9 cellular contexts compared by ENCODE assay signal in the genomic region with DNA sequence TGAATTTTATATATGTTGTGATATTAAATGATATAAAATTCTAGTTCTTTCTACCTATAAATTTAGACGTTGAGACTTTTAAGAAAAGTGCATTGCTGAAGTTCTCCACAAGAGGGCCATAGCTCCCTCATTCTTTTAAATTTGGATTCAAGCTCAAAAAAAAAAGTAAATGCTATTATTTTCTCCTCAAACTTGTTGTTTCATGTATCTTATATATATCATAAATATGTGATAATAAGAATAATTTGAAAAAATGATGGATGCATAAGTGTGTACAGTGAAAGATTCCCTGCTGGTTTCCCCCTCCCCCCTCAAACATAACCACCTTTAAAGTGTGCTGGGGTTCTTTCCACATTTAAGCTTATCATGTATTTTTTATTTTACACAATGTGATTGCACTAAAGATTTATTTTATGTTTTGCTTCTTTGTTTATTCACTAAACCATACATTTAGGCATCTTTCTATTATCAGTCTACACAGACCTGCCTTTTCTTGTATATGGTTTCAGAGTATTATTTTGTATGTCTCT.
DNase-seq lines count a peak whose midpoint lies in the region; FAIRE-seq and TF ChIP-seq lines count a peak whose summit lies in the region.
"Had no signal": no experiment of that assay in that cellular context is flagged by ENCODE, and none has a peak within 500 bp of the region (broad histone marks: within the 10 kb centered on the region; RNA-seq: fewer than 3 reads in every experiment).

No MANE protein-coding gene starts in this region.

- H3K4me1 ChIP-seq in mammary epithelial cell (ENCODE audit: insufficient read depth, low read length): no peaks in the 10 kb centered on the region

- no peaks in the 10 kb centered on the region for H3K9me3 Mint-ChIP-seq in nephron
- H3K9me3 Mint-ChIP-seq: activated naive CD8-positive, alpha-beta T cell treated with anti-CD3 and anti-CD28 coated beads, Interleukin-2, amount 10 ng/mL, durations not matched to agents 7 days and 5 days had no signal

- intact Hi-C loops in mammary epithelial cell (cut with micrococcal nuclease): loop anchor here (1.0 to 10.0 kb wide), 7 partner anchors 24 to 880 kb away; no protein-coding TSS in a partner anchor

- no TSS peak for BruUV-seq in mammary epithelial cell (replicated peaks; lab: Mats Ljungman, UMichigan)

- no peak for TF ChIP-seq POLR2A in H54 (IDR thresholded peaks at IDR 0.05; ENCODE audit: low read depth, low read length)

- H3K4me2 ChIP-seq in mammary epithelial cell (ENCODE audit: insufficient read depth, low read depth, low read length): no peak overlapping the region

- H3K36me3 Mint-ChIP-seq in nephron (ENCODE audit: low read depth): no peaks in the 10 kb centered on the region
- H3K36me3 Mint-ChIP-seq: activated naive CD8-positive, alpha-beta T cell treated with anti-CD3 and anti-CD28 coated beads, Interleukin-2, amount 10 ng/mL, durations not matched to agents 7 days and 5 days had no signal

- dilution Hi-C loops in mammary epithelial cell (cut with HindIII; ENCODE audit: low sequenced_read_pairs): no loop called here

- no peak overlapping the region for H3K27ac ChIP-seq in mammary epithelial cell (ENCODE audit: insufficient read depth, low read depth, low read length)

- DNase-seq in NCI-H748 (lab: John Stamatoyannopoulos, UW; ENCODE audit: unreplicated experiment) (peak; percentile 2), NCI-H748 treated with DMSO at 0.1 percent for 48 hours (lab: John Stamatoyannopoulos, UW) (no peak), LNCaP clone FGC (ENCODE audit: low read depth) (no peak), mammary epithelial cell (no peak), NCI-H2029 (lab: John Stamatoyannopoulos, UW) (no peak), H54 (ENCODE audit: insufficient read length, low spot score) (no peak), mesenteric fat pad (ENCODE audit: low spot score) (no peak)
- DNase-seq: activated naive CD8-positive, alpha-beta T cell treated with anti-CD3 and anti-CD28 coated beads, Interleukin-2, amount 10 ng/mL, durations not matched to agents 7 days and 5 days had no signal

- peaks cover 35% of the 10 kb centered on the region for H3K4me1 Mint-ChIP-seq in nephron
- H3K4me1 Mint-ChIP-seq: activated naive CD8-positive, alpha-beta T cell treated with anti-CD3 and anti-CD28 coated beads, Interleukin-2, amount 10 ng/mL, durations not matched to agents 7 days and 5 days had no signal

- in situ Hi-C loops in mammary epithelial cell (cut with MboI; ENCODE audit: low sequenced_read_pairs in 2 of 2): no loop called here

- H3K4me3 ChIP-seq in LNCaP clone FGC (ENCODE audit: low read depth, low read length) (no peak overlapping the region), mammary epithelial cell (replicated peaks in 1 of 3; ENCODE audit: insufficient read depth in 1 of 3, low read depth in 2 of 3, low read length in 3 of 3) (no peak overlapping the region)

- 10% methylated on average over 1 of the region's 1 CpG for WGBS in mammary epithelial cell (ENCODE audit: low coverage, missing lambda C conversion rate)

- TF ChIP-seq CTCF in LNCaP clone FGC (IDR thresholded peaks at IDR 0.05; ENCODE audit: control insufficient read depth, extremely low read depth, insufficient read depth): peak; percentile 51
- peak; percentile 77 to 81 for TF ChIP-seq CTCF in mammary epithelial cell (conservative IDR thresholded peaks at IDR 0.05 in 1 of 2, IDR thresholded peaks at IDR 0.05 in 1 of 2; ENCODE audit: extremely low read depth in 1 of 2, insufficient read depth in 1 of 2, low read depth in 1 of 2, low read length in 2 of 2)
- peak; percentile 74 to 88 (median 82) for TF ChIP-seq CTCF in nephron (IDR thresholded peaks at IDR 0.05; ENCODE audit: unreplicated experiment in 3 of 3)

- no peaks in the 10 kb centered on the region for H3K36me3 ChIP-seq in mammary epithelial cell (ENCODE audit: insufficient read depth, low read length)

- no peaks in the 10 kb centered on the region for H3K27me3 ChIP-seq in mammary epithelial cell (ENCODE audit: insufficient read depth, low read length)

- H4K20me1 ChIP-seq in mammary epithelial cell (ENCODE audit: insufficient read depth, low read length): no peaks in the 10 kb centered on the region

- no peak overlapping the region for H3K4me3 Mint-ChIP-seq in nephron
- H3K4me3 Mint-ChIP-seq: activated naive CD8-positive, alpha-beta T cell treated with anti-CD3 and anti-CD28 coated beads, Interleukin-2, amount 10 ng/mL, durations not matched to agents 7 days and 5 days had no signal

- H3K27me3 Mint-ChIP-seq in nephron (ENCODE audit: low read depth): peaks cover 3% of the 10 kb centered on the region
- H3K27me3 Mint-ChIP-seq: activated naive CD8-positive, alpha-beta T cell treated with anti-CD3 and anti-CD28 coated beads, Interleukin-2, amount 10 ng/mL, durations not matched to agents 7 days and 5 days had no signal

- H3K27ac Mint-ChIP-seq in nephron: peak overlapping the region; percentile 85 to 96 (median 86)
- H3K27ac Mint-ChIP-seq: activated naive CD8-positive, alpha-beta T cell treated with anti-CD3 and anti-CD28 coated beads, Interleukin-2, amount 10 ng/mL, durations not matched to agents 7 days and 5 days had no signal

- H3K9me3 ChIP-seq in mammary epithelial cell (replicated peaks; ENCODE audit: insufficient read depth, low read length): no peaks in the 10 kb centered on the region

- H2AFZ ChIP-seq in mammary epithelial cell (ENCODE audit: low read depth, low read length): no peak overlapping the region

- H3K9ac ChIP-seq in mammary epithelial cell (ENCODE audit: insufficient read depth, low read length): no peak overlapping the region

- FAIRE-seq in H54 (lab: Jason Lieb, UNC): no peak

- H3K79me2 ChIP-seq in mammary epithelial cell (ENCODE audit: insufficient read depth, low read length): no peaks in the 10 kb centered on the region

- CTCF ChIA-PET in mammary epithelial cell (lab: Charles Lee; ENCODE audit: low non-redundant PET): interaction anchor here (0.5 to 1.2 kb wide), 10 partner anchors 9 to 588 kb away, joined by 3 to 15 read pairs (median 4); no protein-coding TSS in a partner anchor
